ENCODE assay signal across 8 cellular contexts in genomic region chr12:122399592-122400373, GRCh38. TPM values are rescaled to one million over a fixed set of nuclear protein-coding genes. Genes with fewer than 3 reads are reported as not detected.
A peak's percentile ranks its signal among the peaks of the same experiment; 100 is the strongest.
DNase-seq lines count a peak whose midpoint lies in the region; ATAC-seq and TF ChIP-seq lines count a peak whose summit lies in the region.

No MANE protein-coding gene starts in this region.

- peak; percentile 37 for ATAC-seq in activated CD4-positive, alpha-beta T cell treated with anti-CD3 and anti-CD28 coated beads for 36 hours
- peak; percentile 93 for ATAC-seq in left lung
- ATAC-seq in HG03378 (IDR thresholded peaks at IDR 0.05; ENCODE audit: unreplicated experiment), result no peak

- no peaks in the 10 kb centered on the region for H3K27me3 Mint-ChIP-seq in activated CD4-positive, alpha-beta T cell treated with anti-CD3 and anti-CD28 coated beads for 36 hours

- H3K4me1 Mint-ChIP-seq in activated CD4-positive, alpha-beta T cell treated with anti-CD3 and anti-CD28 coated beads for 36 hours, result peaks cover 50% of the 10 kb centered on the region

- intact Hi-C loops in activated CD4-positive, alpha-beta T cell treated with anti-CD3 and anti-CD28 coated beads for 36 hours (cut with DNase I, micrococcal nuclease), result loop anchor here (1.0 to 10.0 kb wide), 8 partner anchors 13 to 355 kb away; partner anchors contain the start of genes CLIP1 (in 2 of the 2), DENR (in 2 of the 2) and KNTC1 (in 1 of the 2)
- intact Hi-C loops in left lung (cut with DNase I), result loop anchor here (10.0 kb wide), 1 partner anchor 75 kb away; no protein-coding TSS in a partner anchor

- TF ChIP-seq CTCF in BJ (IDR thresholded peaks at IDR 0.05; ENCODE audit: insufficient read depth, low read depth, low read length) (peak; percentile 69), left lung (IDR thresholded peaks at IDR 0.05) (peak; percentile 31 to 63)

- H3K9me3 Mint-ChIP-seq in activated CD4-positive, alpha-beta T cell treated with anti-CD3 and anti-CD28 coated beads for 36 hours (ENCODE audit: low read depth), result no peaks in the 10 kb centered on the region

- H3K4me1 ChIP-seq in left lung, result peaks cover 14 to 44% of the 10 kb centered on the region in 2 donors

- POLR2A ChIA-PET in BJ (lab: Charles Lee), result interaction anchor here (0.6 to 1.6 kb wide), 8 partner anchors 65 to 844 kb away, joined by 3 to 29 read pairs (median 4); no protein-coding TSS in a partner anchor
- POLR2A ChIA-PET in activated CD4-positive, alpha-beta T cell treated with anti-CD3 and anti-CD28 coated beads for 36 hours (lab: Charles Lee), result interaction anchor here (0.6 to 2.2 kb wide), 12 partner anchors 13 to 127 kb away, joined by 3 to 12 read pairs (median 4); partner anchors contain the start of genes CLIP1, KNTC1, RSRC2 and ZCCHC8

- H3K36me3 ChIP-seq in BJ (ENCODE audit: control insufficient read depth, insufficient read depth, low read length) (peaks cover 2% of the 10 kb centered on the region; the same call in 1 of the 2 replicates), H7 (replicated peaks; ENCODE audit: control insufficient read depth, insufficient read depth, low read length) (no peaks in the 10 kb centered on the region), left lung (peaks cover 0 to 21% of the 10 kb centered on the region in 2 donors)

- peaks cover 14% of the 10 kb centered on the region for H3K36me3 Mint-ChIP-seq in activated CD4-positive, alpha-beta T cell treated with anti-CD3 and anti-CD28 coated beads for 36 hours (ENCODE audit: low read depth)

- H3K27ac ChIP-seq in left lung, result peak overlapping the region; percentile 87 to 97

- H3K4me3 Mint-ChIP-seq in activated CD4-positive, alpha-beta T cell treated with anti-CD3 and anti-CD28 coated beads for 36 hours, result peak overlapping the region; percentile 43

- H3K27ac Mint-ChIP-seq in activated CD4-positive, alpha-beta T cell treated with anti-CD3 and anti-CD28 coated beads for 36 hours, result peak overlapping the region; percentile 86

- no peaks in the 10 kb centered on the region for H3K27me3 ChIP-seq in BJ (ENCODE audit: control insufficient read depth, insufficient read depth, low read length)
- no peaks in the 10 kb centered on the region for H3K27me3 ChIP-seq in H7 (ENCODE audit: control insufficient read depth, insufficient read depth, low read length)
- no peaks in the 10 kb centered on the region for H3K27me3 ChIP-seq in left lung

- CTCF ChIA-PET in BJ (lab: Yijun Ruan, JAX), result interaction anchor here (0.6 to 3.9 kb wide), 31 partner anchors 10 to 352 kb away, joined by 3 to 85 read pairs (median 4); partner anchors contain the start of genes CLIP1, DENR, KNTC1 and RSRC2
- CTCF ChIA-PET in activated CD4-positive, alpha-beta T cell treated with anti-CD3 and anti-CD28 coated beads for 36 hours (lab: Charles Lee), result interaction anchor here (0.5 to 10.3 kb wide), 53 partner anchors 9 to 921 kb away, joined by 3 to 228 read pairs (median 4); partner anchors contain the start of genes CLIP1, KNTC1, RSRC2 and ZCCHC8

- H3K9me3 ChIP-seq in left lung, result no peaks in the 10 kb centered on the region

- H3K4me3 ChIP-seq in BJ (ENCODE audit: low read depth, low read length) (no peak overlapping the region), H7 (ENCODE audit: insufficient read depth, low read depth, low read length) (peak overlapping the region; percentile 10; the same call in 1 of the 2 replicates), left lung (no peak overlapping the region)

- peak; percentile 77 for DNase-seq in BJ (ENCODE audit: low read depth)
- peak; percentile 56 for DNase-seq in H7
- DNase-seq in NCI-H446 treated with DMSO at 0.1 percent for 48 hours (lab: John Stamatoyannopoulos, UW), result peak; percentile 22
- DNase-seq in activated CD4-positive, alpha-beta T cell treated with anti-CD3 and anti-CD28 coated beads for 36 hours, result peak; percentile 73
- peak; percentile 86 for DNase-seq in dedifferentiated amniotic fluid mesenchymal stem cell (ENCODE audit: extremely low spot score)
- peak in 1 of 2 donors; percentile 80 for DNase-seq in left lung
- peak; percentile 29 to 52 for DNase-seq in stimulated activated CD4-positive, alpha-beta T cell treated with anti-CD3 and anti-CD28 coated beads, Interleukin-4, amount 100 ng/mL, for 4 hours

RNA-seq across cellular contexts. Expression of gene CLIP1, which starts 22.7 kb away (rescaled TPM):
- 81.2 and 104 TPM in 2 replicates for polyA plus RNA-seq in BJ (2011; rRNA removed)
- 93.1 and 128 TPM in 2 replicates for polyA minus RNA-seq in BJ (2011; rRNA and poly(A)+ RNA removed)
- total RNA-seq in H7 (2014; rRNA removed; shearing (Covaris generic)), result 21.7 and 24.8 TPM in 2 replicates
- total RNA-seq in activated CD4-positive, alpha-beta T cell treated with anti-CD3 and anti-CD28 coated beads for 36 hours, result 10 to 100 TPM; 53.9 to 58.6 TPM
- 100 to 1,000 TPM in 1 of 2 donors, 10 to 100 TPM in 1; 85.1 to 104 TPM for total RNA-seq in left lung
